Comparison of ENCODE assay signal across 22 cellular contexts in the genomic region with DNA sequence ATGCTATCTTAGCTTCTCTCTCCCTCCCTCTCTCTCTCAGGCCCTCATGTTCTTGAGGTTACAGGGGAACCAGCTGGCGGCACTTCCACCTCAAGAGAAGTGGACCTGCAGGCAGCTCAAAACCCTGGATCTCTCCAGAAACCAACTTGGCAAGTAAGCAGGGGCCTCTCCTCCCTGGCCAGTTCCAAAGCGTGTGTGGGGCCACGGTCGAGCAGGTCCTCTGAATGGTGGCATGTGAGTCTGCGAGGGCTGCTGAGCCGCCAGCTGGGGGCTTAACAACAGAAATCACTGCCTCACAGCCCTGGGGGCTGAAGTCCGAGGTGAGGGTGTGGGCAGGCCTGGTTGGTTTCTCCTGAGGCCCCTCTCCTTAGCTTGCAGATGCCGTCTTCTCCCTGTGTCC.
DNase-seq lines count a peak whose midpoint lies in the region; ATAC-seq and TF ChIP-seq lines count a peak whose summit lies in the region.
"Had no signal": no experiment of that assay in that cellular context is flagged by ENCODE, and none has a peak within 500 bp of the region (broad histone marks: within the 10 kb centered on the region; RNA-seq: fewer than 3 reads in every experiment).

No MANE protein-coding gene starts in this region.

- H3K4me3 ChIP-seq in BE2C (ENCODE audit: low read depth, low read length) (no peak overlapping the region), GM23338 (no peak overlapping the region)
- H3K4me3 ChIP-seq: GM23248, SJSA1, testis had no signal

- no peaks in the 10 kb centered on the region for H3K9me3 ChIP-seq in BE2C
- H3K9me3 ChIP-seq: neutrophil, SJSA1, testis had no signal

- H3K4me1 ChIP-seq in BE2C (no peaks in the 10 kb centered on the region; the same call in 1 of the 2 replicates), GM23338 (ENCODE audit: insufficient read depth) (peaks cover 18% of the 10 kb centered on the region)
- H3K4me1 ChIP-seq: foreskin keratinocyte had no signal

- no peaks in the 10 kb centered on the region for H3K79me2 ChIP-seq in GM23338 (replicated peaks; ENCODE audit: insufficient read depth)

- H3K9me2 ChIP-seq in GM23338 (ENCODE audit: insufficient read depth) = no peaks in the 10 kb centered on the region

- ATAC-seq in GM23338 (no peak), GM21528 (IDR thresholded peaks at IDR 0.05; ENCODE audit: low FRiP score, unreplicated experiment) (no peak), HG03175 (IDR thresholded peaks at IDR 0.05; ENCODE audit: unreplicated experiment) (no peak)
- ATAC-seq: PC-3, T-helper 17 cell had no signal

- DNase-seq in BE2C (peak; percentile 37), GM23338 (ENCODE audit: low spot score) (no peak), islet precursor cell (peak; percentile 60), osteocyte (ENCODE audit: extremely low spot score, unreplicated experiment) (peak; percentile 70), DMS153 treated with DMSO at 0.1 percent for 48 hours (lab: John Stamatoyannopoulos, UW; ENCODE audit: unreplicated experiment) (no peak)
- no peak for DNase-seq in NK-92 treated with Interleukin-12 subunit alpha and Interleukin-12 subunit beta, amount 100 ng/mL, for 24 hours (lab: John Stamatoyannopoulos, UW)
- DNase-seq: activated CD4-positive, alpha-beta T cell treated with anti-CD3 and anti-CD28 coated beads, Interleukin-2, amount 10 ng/mL, durations not matched to agents 7 days and 5 days; activated T-cell treated with anti-CD3 and anti-CD28 coated beads for 4 hours; CD4-positive, CD25-positive, alpha-beta regulatory T cell; central memory CD4-positive, alpha-beta T cell; foreskin keratinocyte; GM23248; MV-4-11; NCI-H1694 treated with DMSO at 0.1 percent for 48 hours; PC-3; T-helper 17 cell had no signal

- no peak overlapping the region; the same call in 1 of the 2 replicates for H3K27ac Mint-ChIP-seq in GM23338
- H3K27ac Mint-ChIP-seq in osteocyte (ENCODE audit: unreplicated experiment) = no peak overlapping the region
- H3K27ac Mint-ChIP-seq: activated CD4-positive, alpha-beta T cell treated with anti-CD3 and anti-CD28 coated beads, Interleukin-2, amount 10 ng/mL, durations not matched to agents 7 days and 5 days; CD4-positive, CD25-positive, alpha-beta regulatory T cell had no signal

- H2AFZ ChIP-seq in GM23338 = peak overlapping the region; percentile 56; the same call in 1 of the 2 replicates
- H2AFZ ChIP-seq: GM23248 had no signal

- H3K36me3 ChIP-seq in BE2C (no peaks in the 10 kb centered on the region), GM23338 (ENCODE audit: insufficient read depth) (no peaks in the 10 kb centered on the region)

- H3K4me1 Mint-ChIP-seq in GM23338 = peaks cover 34% of the 10 kb centered on the region
- H3K4me1 Mint-ChIP-seq in osteocyte (ENCODE audit: unreplicated experiment) = no peaks in the 10 kb centered on the region
- H3K4me1 Mint-ChIP-seq: activated CD4-positive, alpha-beta T cell treated with anti-CD3 and anti-CD28 coated beads, Interleukin-2, amount 10 ng/mL, durations not matched to agents 7 days and 5 days; CD4-positive, CD25-positive, alpha-beta regulatory T cell had no signal

- no peaks in the 10 kb centered on the region for H4K20me1 ChIP-seq in GM23338 (replicated peaks; ENCODE audit: insufficient read depth)

- H3K9me3 Mint-ChIP-seq in GM23338 (peaks cover 5% of the 10 kb centered on the region; the same call in 1 of the 3 replicates), osteocyte (ENCODE audit: unreplicated experiment) (no peaks in the 10 kb centered on the region)
- H3K9me3 Mint-ChIP-seq: activated CD4-positive, alpha-beta T cell treated with anti-CD3 and anti-CD28 coated beads, Interleukin-2, amount 10 ng/mL, durations not matched to agents 7 days and 5 days; CD4-positive, CD25-positive, alpha-beta regulatory T cell had no signal

- H3K27me3 Mint-ChIP-seq in GM23338 (ENCODE audit: insufficient read depth, low read depth, poor library complexity) = peaks cover 10% of the 10 kb centered on the region
- no peaks in the 10 kb centered on the region for H3K27me3 Mint-ChIP-seq in osteocyte (ENCODE audit: unreplicated experiment)
- H3K27me3 Mint-ChIP-seq: T-helper 17 cell had no signal

- no peak overlapping the region for H3K4me3 Mint-ChIP-seq in GM23338
- H3K4me3 Mint-ChIP-seq in osteocyte (ENCODE audit: unreplicated experiment) = no peak overlapping the region
- H3K4me3 Mint-ChIP-seq: activated CD4-positive, alpha-beta T cell treated with anti-CD3 and anti-CD28 coated beads, Interleukin-2, amount 10 ng/mL, durations not matched to agents 7 days and 5 days; CD4-positive, CD25-positive, alpha-beta regulatory T cell; T-helper 17 cell had no signal

- H3K27me3 ChIP-seq in BE2C (no peaks in the 10 kb centered on the region), GM23338 (ENCODE audit: insufficient read depth) (no peaks in the 10 kb centered on the region)
- H3K27me3 ChIP-seq: foreskin keratinocyte, neutrophil, SJSA1, testis had no signal

- no peak for TF ChIP-seq CTCF in BE2C (IDR thresholded peaks at IDR 0.05; ENCODE audit: low read depth, low read length)
- TF ChIP-seq CTCF in GM23338 (conservative IDR thresholded peaks at IDR 0.05; ENCODE audit: low read depth in 2 of 2) = no peak
- TF ChIP-seq CTCF in osteocyte (IDR thresholded peaks at IDR 0.05) = no peak

- 0 out of 2 replicates have a peak, but pooled peaks cover 3% of the 10 kb centered on the region for H3F3A ChIP-seq in GM23338 (replicated peaks; ENCODE audit: low read depth)

- no peak overlapping the region for H3K4me2 ChIP-seq in GM23338
- H3K4me2 ChIP-seq: KMS-11 had no signal

- peak overlapping the region; percentile 50; the same call in 1 of the 2 replicates for H3K27ac ChIP-seq in GM23338 (ENCODE audit: low read depth)
- H3K27ac ChIP-seq: foreskin keratinocyte, GM23248, KMS-11, neutrophil, SJSA1 had no signal

- H3K36me3 Mint-ChIP-seq in GM23338 (ENCODE audit: low read depth) = peaks cover 10% of the 10 kb centered on the region; the same call in 2 of the 3 replicates
- H3K36me3 Mint-ChIP-seq in osteocyte (ENCODE audit: unreplicated experiment) = no peaks in the 10 kb centered on the region
- H3K36me3 Mint-ChIP-seq: CD4-positive, CD25-positive, alpha-beta regulatory T cell had no signal

TF ChIP-seq in GM23338, 12 proteins besides CTCF, POLR2A, EP300 and RAD21:
- TF ChIP-seq CREB1 (CRISPR knock-in tag; IDR thresholded peaks at IDR 0.05; ENCODE audit: low read depth) (no peak), EZH2phosphoT487 (IDR thresholded peaks at IDR 0.05; ENCODE audit: unreplicated experiment) (no peak), POLR2AphosphoS5 (IDR thresholded peaks at IDR 0.05; ENCODE audit: low read depth) (no peak), ZNF331 (CRISPR knock-in tag; IDR thresholded peaks at IDR 0.05; ENCODE audit: low read depth) (no peak)
- TF ChIP-seq, protein P1, sequence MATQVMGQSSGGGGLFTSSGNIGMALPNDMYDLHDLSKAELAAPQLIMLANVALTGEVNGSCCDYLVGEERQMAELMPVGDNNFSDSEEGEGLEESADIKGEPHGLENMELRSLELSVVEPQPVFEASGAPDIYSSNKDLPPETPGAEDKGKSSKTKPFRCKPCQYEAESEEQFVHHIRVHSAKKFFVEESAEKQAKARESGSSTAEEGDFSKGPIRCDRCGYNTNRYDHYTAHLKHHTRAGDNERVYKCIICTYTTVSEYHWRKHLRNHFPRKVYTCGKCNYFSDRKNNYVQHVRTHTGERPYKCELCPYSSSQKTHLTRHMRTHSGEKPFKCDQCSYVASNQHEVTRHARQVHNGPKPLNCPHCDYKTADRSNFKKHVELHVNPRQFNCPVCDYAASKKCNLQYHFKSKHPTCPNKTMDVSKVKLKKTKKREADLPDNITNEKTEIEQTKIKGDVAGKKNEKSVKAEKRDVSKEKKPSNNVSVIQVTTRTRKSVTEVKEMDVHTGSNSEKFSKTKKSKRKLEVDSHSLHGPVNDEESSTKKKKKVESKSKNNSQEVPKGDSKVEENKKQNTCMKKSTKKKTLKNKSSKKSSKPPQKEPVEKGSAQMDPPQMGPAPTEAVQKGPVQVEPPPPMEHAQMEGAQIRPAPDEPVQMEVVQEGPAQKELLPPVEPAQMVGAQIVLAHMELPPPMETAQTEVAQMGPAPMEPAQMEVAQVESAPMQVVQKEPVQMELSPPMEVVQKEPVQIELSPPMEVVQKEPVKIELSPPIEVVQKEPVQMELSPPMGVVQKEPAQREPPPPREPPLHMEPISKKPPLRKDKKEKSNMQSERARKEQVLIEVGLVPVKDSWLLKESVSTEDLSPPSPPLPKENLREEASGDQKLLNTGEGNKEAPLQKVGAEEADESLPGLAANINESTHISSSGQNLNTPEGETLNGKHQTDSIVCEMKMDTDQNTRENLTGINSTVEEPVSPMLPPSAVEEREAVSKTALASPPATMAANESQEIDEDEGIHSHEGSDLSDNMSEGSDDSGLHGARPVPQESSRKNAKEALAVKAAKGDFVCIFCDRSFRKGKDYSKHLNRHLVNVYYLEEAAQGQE (IDR thresholded peaks at IDR 0.05; ENCODE audit: unreplicated experiment) = no peak
- TF ChIP-seq, protein P2, sequence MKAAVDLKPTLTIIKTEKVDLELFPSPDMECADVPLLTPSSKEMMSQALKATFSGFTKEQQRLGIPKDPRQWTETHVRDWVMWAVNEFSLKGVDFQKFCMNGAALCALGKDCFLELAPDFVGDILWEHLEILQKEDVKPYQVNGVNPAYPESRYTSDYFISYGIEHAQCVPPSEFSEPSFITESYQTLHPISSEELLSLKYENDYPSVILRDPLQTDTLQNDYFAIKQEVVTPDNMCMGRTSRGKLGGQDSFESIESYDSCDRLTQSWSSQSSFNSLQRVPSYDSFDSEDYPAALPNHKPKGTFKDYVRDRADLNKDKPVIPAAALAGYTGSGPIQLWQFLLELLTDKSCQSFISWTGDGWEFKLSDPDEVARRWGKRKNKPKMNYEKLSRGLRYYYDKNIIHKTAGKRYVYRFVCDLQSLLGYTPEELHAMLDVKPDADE (IDR thresholded peaks at IDR 0.05) = no peak

Comparison
In these comparisons a context has a peak if more than half of its experiments do, and no peak if none do; other contexts are left out.
1. DNase-seq: peak in BE2C (single experiment), islet precursor cell (single experiment) and osteocyte (single experiment); none in GM23338 (single experiment), NK-92 treated with Interleukin-12 subunit alpha and Interleukin-12 subunit beta, amount 100 ng/mL, for 24 hours (single experiment) and DMS153 treated with DMSO at 0.1 percent for 48 hours (single experiment).